Comparison of ENCODE assay signal across 9 cellular contexts in genomic region chr1:2530501-2531361, GRCh38. TPM values are rescaled to one million over a fixed set of nuclear protein-coding genes. Genes with fewer than 3 reads are reported as not detected.
DNase-seq lines count a peak whose midpoint lies in the region; ATAC-seq and TF ChIP-seq lines count a peak whose summit lies in the region.
"Had no signal": no experiment of that assay in that cellular context is flagged by ENCODE, and none has a peak within 500 bp of the region (broad histone marks: within the 10 kb centered on the region; RNA-seq: fewer than 3 reads in every experiment).

No MANE protein-coding gene starts in this region.

- peak overlapping the region; percentile 99 for H3K4ac ChIP-seq in neuronal stem cell (ENCODE audit: low read length)

- H3K4me2 ChIP-seq in neuronal stem cell (ENCODE audit: insufficient read depth, low read length, poor library complexity, severe bottlenecking): peak overlapping the region; percentile 44

- intact Hi-C loops in MCF 10A (cut with micrococcal nuclease): no loop called here

- CTCF ChIA-PET in MCF 10A (lab: Yijun Ruan, JAX): interaction anchor here (0.6 to 1.5 kb wide), 8 partner anchors 12 to 1172 kb away, joined by 3 to 6 read pairs (median 4); no protein-coding TSS in a partner anchor

- no peaks in the 10 kb centered on the region for H3K27me3 Mint-ChIP-seq in MCF 10A (ENCODE audit: insufficient read depth, unreplicated experiment)

- peaks cover 0 to 82% (median 4%) of the 10 kb centered on the region in 3 experiments for H3K27me3 ChIP-seq in neuronal stem cell (ENCODE audit: control insufficient read depth in 3 of 3, insufficient read depth in 3 of 3, low read depth in 1 of 3, low read length in 3 of 3)

- H3K27ac Mint-ChIP-seq in MCF 10A (ENCODE audit: low read depth, unreplicated experiment): peak overlapping the region; percentile 57

- H3K23ac ChIP-seq in neuronal stem cell (ENCODE audit: low read depth, low read length, poor library complexity): peak overlapping the region; percentile 48

- H2BK15ac ChIP-seq in neuronal stem cell (ENCODE audit: low read length): peak overlapping the region; percentile 60

- H2BK120ac ChIP-seq in neuronal stem cell (ENCODE audit: low read depth, low read length): peak overlapping the region; percentile 62

- H4K91ac ChIP-seq in neuronal stem cell (ENCODE audit: low read depth, low read length, poor library complexity): peak overlapping the region; percentile 67

- no peak overlapping the region for H3K4me3 Mint-ChIP-seq in MCF 10A (ENCODE audit: unreplicated experiment)

- POLR2A ChIA-PET in MCF 10A (lab: Yijun Ruan, JAX): interaction anchor here (0.7 to 1.7 kb wide), 3 partner anchors 15 to 102 kb away, joined by 4 to 9 read pairs (median 6); no protein-coding TSS in a partner anchor

- H4K8ac ChIP-seq in neuronal stem cell (ENCODE audit: low read depth, low read length): no peak overlapping the region

- H3K9me3 Mint-ChIP-seq in MCF 10A (ENCODE audit: unreplicated experiment): no peaks in the 10 kb centered on the region

- peak overlapping the region; percentile 79 for H3K27ac ChIP-seq in neuronal stem cell (replicated peaks; ENCODE audit: low read length)
- H3K27ac ChIP-seq: HL-60 had no signal

- peaks cover 38% of the 10 kb centered on the region for H3K4me1 Mint-ChIP-seq in MCF 10A (ENCODE audit: insufficient read depth, unreplicated experiment)

- H3K36me3 ChIP-seq in neuronal stem cell (replicated peaks in 1 of 2; ENCODE audit: control insufficient read depth in 2 of 2, insufficient read depth in 2 of 2, low read length in 2 of 2): peaks cover 0 to 11% of the 10 kb centered on the region in 2 donors

- H3K18ac ChIP-seq in neuronal stem cell (ENCODE audit: low read length): peak overlapping the region; percentile 100

- H2BK5ac ChIP-seq in neuronal stem cell (ENCODE audit: low read length): peak overlapping the region; percentile 100

- peaks cover 12% of the 10 kb centered on the region for H3K79me1 ChIP-seq in neuronal stem cell (ENCODE audit: low read depth, low read length)

- H3K9me3 ChIP-seq in neuronal stem cell (replicated peaks in 1 of 2; ENCODE audit: control insufficient read depth in 2 of 2, insufficient read depth in 1 of 2, low read depth in 1 of 2, low read length in 2 of 2): no peaks in the 10 kb centered on the region

- DNase-seq in DMS 273 (lab: John Stamatoyannopoulos, UW; ENCODE audit: unreplicated experiment) (peak; percentile 84), LNCaP clone FGC (ENCODE audit: low read depth) (peak; percentile 45), MCF 10A (ENCODE audit: unreplicated experiment) (peak; percentile 72), neuronal stem cell (ENCODE audit: low spot score) (no peak), hepatic stellate cell (ENCODE audit: low spot score) (no peak), GM03348 (ENCODE audit: low spot score) (no peak), D341Med (ENCODE audit: low spot score) (no peak)

- peak overlapping the region; percentile 100 for H2AK5ac ChIP-seq in neuronal stem cell (ENCODE audit: low read depth, low read length)

- peak overlapping the region; percentile 18 for H3K9ac ChIP-seq in neuronal stem cell (ENCODE audit: low read depth, low read length, poor library complexity)

- peaks cover 53 to 60% of the 10 kb centered on the region in 2 donors for H3K4me1 ChIP-seq in neuronal stem cell (ENCODE audit: control insufficient read depth in 2 of 2, insufficient read depth in 1 of 2, low read depth in 1 of 2, low read length in 2 of 2)

- H3K14ac ChIP-seq in neuronal stem cell (ENCODE audit: low read length): peak overlapping the region; percentile 1

- peak; percentile 43 for TF ChIP-seq CTCF in LNCaP clone FGC (IDR thresholded peaks at IDR 0.05; ENCODE audit: control insufficient read depth, extremely low read depth, insufficient read depth)
- TF ChIP-seq CTCF in MCF 10A (IDR thresholded peaks at IDR 0.05; ENCODE audit: unreplicated experiment): no peak

- H3K36me3 Mint-ChIP-seq in MCF 10A (ENCODE audit: insufficient read depth, unreplicated experiment): peaks cover 6% of the 10 kb centered on the region

- no peak overlapping the region for H3K4me3 ChIP-seq in LNCaP clone FGC (ENCODE audit: low read depth, low read length)
- no peak overlapping the region for H3K4me3 ChIP-seq in neuronal stem cell (ENCODE audit: low read length in 2 of 2)

- ATAC-seq in GM18858 (IDR thresholded peaks at IDR 0.05; ENCODE audit: unreplicated experiment): no peak

- H2BK12ac ChIP-seq in neuronal stem cell (ENCODE audit: low read length): peak overlapping the region; percentile 35

- no CpG with 5 or more reads among the region's 31 CpGs for WGBS in neuronal stem cell (ENCODE audit: extremely low coverage in 2 of 2, insufficient read length in 2 of 2, insufficient replicate concordance in 1 of 2), 2 donors

- H2AFZ ChIP-seq in neuronal stem cell (ENCODE audit: low read length): no peak overlapping the region

- no TSS peak for BruUV-seq in MCF 10A (replicated peaks; lab: Mats Ljungman, UMichigan)

RNA-seq across cellular contexts. Expression of gene HES5, which starts 0.7 kb away (rescaled TPM):
- not detected in 2 replicates for total RNA-seq in MCF 10A (2022)
- polyA plus RNA-seq in neuronal stem cell (2013, experiment 1 of 2): 208 TPM
- 209 TPM for polyA plus RNA-seq in neuronal stem cell (2013, experiment 2 of 2)

RNA-seq across cellular contexts. Expression of gene PANK4, which starts 4.3 kb away (rescaled TPM):
- total RNA-seq in MCF 10A (2022): 22.1 and 25.4 TPM in 2 replicates
- 23.5 TPM for polyA plus RNA-seq in neuronal stem cell (2013, experiment 1 of 2)
- polyA plus RNA-seq in neuronal stem cell (2013, experiment 2 of 2): 22.7 TPM

RNA-seq across cellular contexts. Expression of gene TNFRSF14, which starts 25.4 kb away (rescaled TPM):
- 4.2 and 4.6 TPM in 2 replicates for total RNA-seq in MCF 10A (2022)
- 1.1 TPM for polyA plus RNA-seq in neuronal stem cell (2013, experiment 1 of 2)
- 1.3 TPM for polyA plus RNA-seq in neuronal stem cell (2013, experiment 2 of 2)

RNA-seq across cellular contexts. Expression of gene PLCH2, which starts 54.6 kb away (rescaled TPM):
- 92.6 and 123 TPM in 2 replicates for total RNA-seq in MCF 10A (2022)
- 4.2 TPM for polyA plus RNA-seq in neuronal stem cell (2013, experiment 1 of 2)
- 4.0 TPM for polyA plus RNA-seq in neuronal stem cell (2013, experiment 2 of 2)

RNA-seq across cellular contexts. Expression of gene PRXL2B, which starts 55.8 kb away (rescaled TPM):
- 10.3 and 12.6 TPM in 2 replicates for total RNA-seq in MCF 10A (2022)
- 35.1 TPM for polyA plus RNA-seq in neuronal stem cell (2013, experiment 1 of 2)
- polyA plus RNA-seq in neuronal stem cell (2013, experiment 2 of 2): 35.3 TPM

Comparison
In these comparisons a context has a peak if more than half of its experiments do, and no peak if none do; other contexts are left out.
1. DNase-seq: peak in DMS 273 (single experiment), LNCaP clone FGC (single experiment) and MCF 10A (single experiment); none in neuronal stem cell (single experiment), hepatic stellate cell (single experiment), GM03348 (single experiment) and D341Med (single experiment).